ENCODE assay signal across 13 cellular contexts in genomic region chr6:15512126-15512525, GRCh38.
A peak's percentile ranks its signal among the peaks of the same experiment; 100 is the strongest.
DNase-seq lines count a peak whose midpoint lies in the region; ATAC-seq and TF ChIP-seq lines count a peak whose summit lies in the region.
"Had no signal": no experiment of that assay in that cellular context is flagged by ENCODE, and none has a peak within 500 bp of the region (broad histone marks: within the 10 kb centered on the region; RNA-seq: fewer than 3 reads in every experiment).

No MANE protein-coding gene starts in this region.

- H2AFZ ChIP-seq in GM23248, result no peak overlapping the region

- H3K79me2 ChIP-seq in GM23248 (ENCODE audit: insufficient read depth), result peaks cover 34% of the 10 kb centered on the region

- no peak overlapping the region for H3K4me2 ChIP-seq in GM23248 (ENCODE audit: unreplicated experiment)

- in situ Hi-C loops in GM23248 (cut with MboI), result no loop called here

- no peaks in the 10 kb centered on the region for H3F3A ChIP-seq in GM23248 (ENCODE audit: insufficient read depth)

- intact Hi-C loops in breast epithelium (cut with DNase I; ENCODE audit: low total_unique reads), result no loop called here

- no peaks in the 10 kb centered on the region for H3K9me2 ChIP-seq in GM23248 (ENCODE audit: insufficient read depth)

- no peak for TF ChIP-seq POLR2A in breast epithelium (IDR thresholded peaks at IDR 0.05)

- no peaks in the 10 kb centered on the region for H3K27me3 ChIP-seq in GM23248 (replicated peaks; ENCODE audit: insufficient read depth)
- H3K27me3 ChIP-seq in breast epithelium, result no peaks in the 10 kb centered on the region

- DNase-seq in AG04449 (ENCODE audit: low read depth, low spot score) (no peak), GM23248 (peak; percentile 30), amniotic epithelial cell (ENCODE audit: low read depth) (peak; percentile 21), kidney tubule cell (ENCODE audit: low spot score) (peak; percentile 23), breast epithelium (ENCODE audit: low spot score in 2 of 2) (no peak), cortex of kidney (lab: John Stamatoyannopoulos, UW) (no peak)
- DNase-seq: activated T-cell treated with anti-CD3 and anti-CD28 coated beads, Interleukin-2, amount 50 U/mL, for 4 hours; MM.1S; SIG-M5; small intestine; stimulated activated naive CD4-positive, alpha-beta T cell treated with Interleukin-2 at 50 U/mL for 16 hours had no signal

- H3K9ac ChIP-seq in GM23248, result no peak overlapping the region

- H3K4me1 ChIP-seq in GM23248 (ENCODE audit: insufficient read depth) (peaks cover 4% of the 10 kb centered on the region; the same call in 1 of the 2 replicates), breast epithelium (peaks cover 0 to 7% of the 10 kb centered on the region in 2 donors)

- 96 to 97% methylated on average over 18 of the region's 18 CpGs for WGBS in GM23248 (ENCODE audit: low coverage in 1 of 2, low lambda C conversion rate in 2 of 2, missing lambda C conversion rate in 2 of 2), 2 experiments

- no peaks in the 10 kb centered on the region for H3K9me3 ChIP-seq in GM23248 (ENCODE audit: low read depth)
- H3K9me3 ChIP-seq in breast epithelium, result no peaks in the 10 kb centered on the region

- ATAC-seq in HG03139 (IDR thresholded peaks at IDR 0.05; ENCODE audit: unreplicated experiment) (no peak), HG03521 (IDR thresholded peaks at IDR 0.05; ENCODE audit: unreplicated experiment) (no peak)

- H3K36me3 ChIP-seq in GM23248 (ENCODE audit: low read depth) (peaks cover 8% of the 10 kb centered on the region; the same call in 1 of the 2 replicates), breast epithelium (peaks cover 5% of the 10 kb centered on the region)

- TF ChIP-seq CTCF in AG04449 (IDR thresholded peaks at IDR 0.05; ENCODE audit: insufficient read depth, low read length, missing control alignments) (peak; percentile 8), breast epithelium (IDR thresholded peaks at IDR 0.05) (no peak)

- POLR2A ChIA-PET in AG04449 (lab: Yijun Ruan, JAX), result no interaction called here

- H4K20me1 ChIP-seq in GM23248 (ENCODE audit: insufficient read depth), result no peaks in the 10 kb centered on the region

- H3K4me3 ChIP-seq in AG04449 (ENCODE audit: low read depth, low read length), result no peak overlapping the region
- no peak overlapping the region for H3K4me3 ChIP-seq in GM23248
- no peak overlapping the region for H3K4me3 ChIP-seq in breast epithelium

- CTCF ChIA-PET in AG04449 (lab: Yijun Ruan, JAX), result interaction anchor here (0.9 kb wide), 1 partner anchor 111 kb away, joined by 3 read pairs; no protein-coding TSS in a partner anchor

- H3K27ac ChIP-seq in GM23248 (no peak overlapping the region), breast epithelium (no peak overlapping the region)

Comparison
In these comparisons a context has a peak if more than half of its experiments do, and no peak if none do; other contexts are left out.
1. DNase-seq: peak in GM23248 (single experiment), amniotic epithelial cell (single experiment) and kidney tubule cell (single experiment); none in AG04449 (single experiment), breast epithelium (0 of 2) and cortex of kidney (single experiment).